14 cellular contexts compared by ENCODE assay signal in the genomic region with DNA sequence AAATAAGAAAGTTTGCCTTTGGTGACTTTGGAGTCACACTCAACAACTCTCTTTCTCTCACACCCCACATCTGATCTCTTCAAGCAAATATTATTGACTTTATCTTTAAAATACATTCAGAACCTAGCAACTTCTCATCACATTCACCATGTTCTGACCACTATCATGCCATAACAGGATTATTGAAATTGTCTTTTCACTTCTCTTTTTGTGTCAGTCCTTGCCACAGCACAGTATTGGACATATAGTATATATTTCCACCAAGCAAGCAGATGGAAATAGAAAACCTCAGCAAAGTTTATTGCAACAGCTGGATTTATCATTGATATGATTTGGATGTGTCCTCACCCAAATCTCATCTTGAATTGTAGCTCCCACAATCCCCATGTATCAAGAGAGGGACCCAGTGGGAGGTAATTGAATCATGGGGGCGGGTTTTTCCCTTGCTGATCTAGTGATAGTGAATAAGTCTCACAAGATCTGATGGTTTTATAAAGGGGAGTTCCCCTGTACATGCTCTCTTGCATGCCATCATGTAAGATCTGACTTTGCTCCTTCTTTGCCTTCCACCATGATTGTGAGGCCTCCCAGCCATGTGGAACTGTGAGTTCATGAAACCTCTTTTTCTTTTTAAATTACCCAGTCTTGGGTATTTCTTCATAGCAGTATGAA. TPM values are rescaled to one million over a fixed set of nuclear protein-coding genes. Genes with fewer than 3 reads are reported as not detected.
DNase-seq lines count a peak whose midpoint lies in the region; ATAC-seq and TF ChIP-seq lines count a peak whose summit lies in the region.
"Had no signal": no experiment of that assay in that cellular context is flagged by ENCODE, and none has a peak within 500 bp of the region (broad histone marks: within the 10 kb centered on the region; RNA-seq: fewer than 3 reads in every experiment).

No MANE protein-coding gene starts in this region.

- TF ChIP-seq CTCF in parathyroid adenoma (IDR thresholded peaks at IDR 0.05) (no peak), esophagus muscularis mucosa (IDR thresholded peaks at IDR 0.05) (no peak), heart right ventricle (IDR thresholded peaks at IDR 0.05) (no peak)

- 100% methylated on average over 1 of the region's 1 CpG for WGBS in esophagus muscularis mucosa
- 82 to 88% methylated on average over 1 of the region's 1 CpG for WGBS in heart right ventricle, 2 donors

- DNase-seq in esophagus muscularis mucosa (ENCODE audit: extremely low spot score) (no peak), heart right ventricle (no peak), left ventricle myocardium superior (no peak), NCI-H146 (lab: John Stamatoyannopoulos, UW) (no peak)
- DNase-seq: activated CD8-positive, alpha-beta memory T cell treated with anti-CD3 and anti-CD28 coated beads, Interleukin-2, amount 50 U/mL, for 4 hours; BE2C; effector CD4-positive, alpha-beta T cell; foreskin melanocyte; psoas muscle had no signal

- no peaks in the 10 kb centered on the region for H3K27me3 ChIP-seq in parathyroid adenoma (ENCODE audit: control insufficient read depth, insufficient read depth, low read length)
- H3K27me3 ChIP-seq in esophagus muscularis mucosa, result no peaks in the 10 kb centered on the region
- H3K27me3 ChIP-seq in heart right ventricle, result no peaks in the 10 kb centered on the region
- H3K27me3 ChIP-seq: BE2C had no signal

- H3K79me2 ChIP-seq in parathyroid adenoma, result no peaks in the 10 kb centered on the region

- no peak overlapping the region for H3K9ac ChIP-seq in parathyroid adenoma

- no peaks in the 10 kb centered on the region for H3K9me3 ChIP-seq in parathyroid adenoma (ENCODE audit: control insufficient read depth, low read length)
- no peaks in the 10 kb centered on the region for H3K9me3 ChIP-seq in esophagus muscularis mucosa
- H3K9me3 ChIP-seq in heart right ventricle, result peaks cover 0 to 5% (median 0%) of the 10 kb centered on the region in 11 donors
- H3K9me3 ChIP-seq: BE2C, psoas muscle had no signal

- ATAC-seq in GM18505 (IDR thresholded peaks at IDR 0.05; ENCODE audit: unreplicated experiment), result peak; percentile 72
- ATAC-seq in GM18909 (IDR thresholded peaks at IDR 0.05; ENCODE audit: poor library complexity, unreplicated experiment), result peak; percentile 59
- peak; percentile 68 for ATAC-seq in HG03135 (IDR thresholded peaks at IDR 0.05; ENCODE audit: unreplicated experiment)
- no peak for ATAC-seq in heart right ventricle
- ATAC-seq in left ventricle myocardium superior, result no peak
- ATAC-seq: psoas muscle had no signal

- intact Hi-C loops in esophagus muscularis mucosa (cut with DNase I) (no loop called here), heart right ventricle (cut with DNase I) (no loop called here), left ventricle myocardium superior (cut with micrococcal nuclease) (no loop called here)

- H3K4me3 ChIP-seq in parathyroid adenoma (ENCODE audit: low read depth, low read length), result no peak overlapping the region
- H3K4me3 ChIP-seq in esophagus muscularis mucosa, result no peak overlapping the region
- H3K4me3 ChIP-seq in heart right ventricle, result no peak overlapping the region
- H3K4me3 ChIP-seq: psoas muscle had no signal

- peak overlapping the region; percentile 6 for H2AFZ ChIP-seq in parathyroid adenoma

- H3K4me1 ChIP-seq in parathyroid adenoma, result peaks cover 14% of the 10 kb centered on the region
- H3K4me1 ChIP-seq in esophagus muscularis mucosa, result peaks cover 4 to 22% (median 16%) of the 10 kb centered on the region in 4 donors
- H3K4me1 ChIP-seq in heart right ventricle, result peaks cover 0 to 29% (median 6%) of the 10 kb centered on the region in 9 donors
- H3K4me1 ChIP-seq: BE2C, psoas muscle had no signal

- TF ChIP-seq EP300 in esophagus muscularis mucosa (IDR thresholded peaks at IDR 0.05), result no peak

- H3K4me2 ChIP-seq in parathyroid adenoma (ENCODE audit: low read length), result no peak overlapping the region

- H3K36me3 ChIP-seq in parathyroid adenoma (ENCODE audit: control insufficient read depth, insufficient read depth, low read length), result no peaks in the 10 kb centered on the region
- H3K36me3 ChIP-seq in esophagus muscularis mucosa, result no peaks in the 10 kb centered on the region
- H3K36me3 ChIP-seq in heart right ventricle, result no peaks in the 10 kb centered on the region
- H3K36me3 ChIP-seq: BE2C had no signal

- H3K27ac ChIP-seq in parathyroid adenoma, result no peak overlapping the region
- H3K27ac ChIP-seq in esophagus muscularis mucosa (replicated peaks in 1 of 4), result no peak overlapping the region
- H3K27ac ChIP-seq in heart right ventricle, result no peak overlapping the region
- H3K27ac ChIP-seq: psoas muscle had no signal

- TF ChIP-seq POLR2A in GM18505 (IDR thresholded peaks at IDR 0.05; ENCODE audit: borderline replicate concordance, extremely low read depth, insufficient read depth, insufficient read length) (no peak), esophagus muscularis mucosa (IDR thresholded peaks at IDR 0.05; ENCODE audit: low read depth) (no peak)

RNA-seq across cellular contexts. Expression of a gene that starts 26.9 kb away (rescaled TPM):
- total RNA-seq in esophagus muscularis mucosa (100 to 1,000 TPM; 228 to 302 (median 235) TPM), heart right ventricle (10 to 100 TPM; 17.7 to 48.2 (median 25.4) TPM), left ventricle myocardium superior (29.2 TPM)
- 10 to 100 TPM in 1 of 2 donors, 1 to 10 TPM in 1; 7.7 to 11.6 TPM for polyA plus RNA-seq in heart right ventricle
- polyA plus RNA-seq: IgD-negative memory B cell had no signal

RNA-seq across cellular contexts. Expression of a gene that starts 26.9 kb away (rescaled TPM):
- 10 to 100 TPM; 43.1 to 77.7 (median 69.7) TPM for total RNA-seq in esophagus muscularis mucosa
- 10 to 100 TPM; 14.7 to 28.1 (median 22.2) TPM for total RNA-seq in heart right ventricle
- 10 to 100 TPM in 1 of 2 donors, 1 to 10 TPM in 1; 4.7 to 15.5 TPM for polyA plus RNA-seq in heart right ventricle
- 22.5 TPM for total RNA-seq in left ventricle myocardium superior

Comparison
In these comparisons a context has a peak if more than half of its experiments do, and no peak if none do; other contexts are left out.
1. ATAC-seq: peak in GM18505 (single experiment), GM18909 (single experiment) and HG03135 (single experiment); none in heart right ventricle (0 of 8) and left ventricle myocardium superior (single experiment).